ENCODE assay signal across 23 cellular contexts in genomic region chr6:150883521-150883920, GRCh38. TPM values are rescaled to one million over a fixed set of nuclear protein-coding genes. Genes with fewer than 3 reads are reported as not detected.
DNase-seq lines count a peak whose midpoint lies in the region; TF ChIP-seq lines count a peak whose summit lies in the region.
"Had no signal": no experiment of that assay in that cellular context is flagged by ENCODE, and none has a peak within 500 bp of the region (broad histone marks: within the 10 kb centered on the region; RNA-seq: fewer than 3 reads in every experiment).

No MANE protein-coding gene starts in this region.

- peaks cover 19% of the 10 kb centered on the region for H3F3A ChIP-seq in smooth muscle cell (ENCODE audit: low read depth)

- H3K9me3 ChIP-seq in hepatocyte (ENCODE audit: low read depth), result no peaks in the 10 kb centered on the region
- H3K9me3 ChIP-seq in smooth muscle cell (replicated peaks; ENCODE audit: low read depth), result no peaks in the 10 kb centered on the region
- H3K9me3 ChIP-seq: BLaER1, Caco-2, colonic mucosa, pancreas, stomach had no signal

- TF ChIP-seq CTCF in VCaP (conservative IDR thresholded peaks at IDR 0.05) (no peak), hepatocyte (IDR thresholded peaks at IDR 0.05; ENCODE audit: poor library complexity) (no peak), smooth muscle cell (IDR thresholded peaks at IDR 0.05; ENCODE audit: borderline replicate concordance, insufficient read depth, poor library complexity, severe bottlenecking) (no peak)

- H3K27me3 ChIP-seq in ACC112 (ENCODE audit: insufficient read depth, low read length) (no peaks in the 10 kb centered on the region), hepatocyte (no peaks in the 10 kb centered on the region), smooth muscle cell (ENCODE audit: low read depth) (no peaks in the 10 kb centered on the region)
- H3K27me3 ChIP-seq: BLaER1, colonic mucosa, pancreas, stomach had no signal

- WGBS in hepatocyte (ENCODE audit: low lambda C conversion rate, missing lambda C conversion rate), result 75% methylated on average over 3 of the region's 3 CpGs
- 73% methylated on average over 3 of the region's 3 CpGs for WGBS in smooth muscle cell (ENCODE audit: low lambda C conversion rate)

- H3K79me2 ChIP-seq in ACC112 (ENCODE audit: control insufficient read depth, insufficient read depth, low read length, unreplicated experiment) (peaks cover 13% of the 10 kb centered on the region), hepatocyte (peaks cover 9% of the 10 kb centered on the region), smooth muscle cell (ENCODE audit: low read depth) (peaks cover 45% of the 10 kb centered on the region)

- H4K20me1 ChIP-seq in hepatocyte (ENCODE audit: insufficient read depth, poor library complexity, severe bottlenecking) (no peaks in the 10 kb centered on the region), smooth muscle cell (ENCODE audit: low read depth) (no peaks in the 10 kb centered on the region)

- peak overlapping the region; percentile 70 for H3K9ac ChIP-seq in smooth muscle cell (ENCODE audit: low read depth)
- H3K9ac ChIP-seq: BLaER1, KMS-11 had no signal

- H3K27ac ChIP-seq in ACC112 (ENCODE audit: low read depth, low read length) (peak overlapping the region; percentile 98; the same call in 1 of the 2 replicates), VCaP (peak overlapping the region; percentile 85), hepatocyte (peak overlapping the region; percentile 79), smooth muscle cell (ENCODE audit: low read depth) (peak overlapping the region; percentile 97)
- H3K27ac ChIP-seq: BLaER1, colonic mucosa, KMS-11, pancreas had no signal

- H3K4me2 ChIP-seq in hepatocyte (no peak overlapping the region), smooth muscle cell (peak overlapping the region; percentile 69)
- H3K4me2 ChIP-seq: BLaER1, KMS-11 had no signal

- no peaks in the 10 kb centered on the region for H3K9me2 ChIP-seq in hepatocyte (replicated peaks; ENCODE audit: insufficient read depth)

- H2AFZ ChIP-seq in ACC112 (ENCODE audit: low read length, unreplicated experiment), result no peak overlapping the region
- no peak overlapping the region for H2AFZ ChIP-seq in hepatocyte
- H2AFZ ChIP-seq in smooth muscle cell (ENCODE audit: low read depth), result no peak overlapping the region

- H3K4me3 ChIP-seq in ACC112 (ENCODE audit: low read depth, low read length) (no peak overlapping the region), hepatocyte (no peak overlapping the region), smooth muscle cell (no peak overlapping the region)
- H3K4me3 ChIP-seq: BLaER1, colonic mucosa, pancreas, stomach had no signal

- DNase-seq in hepatocyte (ENCODE audit: low spot score), result no peak
- no peak for DNase-seq in smooth muscle cell (lab: John Stamatoyannopoulos, UW; ENCODE audit: unreplicated experiment)
- no peak for DNase-seq in NCI-H748 treated with DMSO at 0.1 percent for 48 hours (lab: John Stamatoyannopoulos, UW)
- DNase-seq in NCI-H2227 (lab: John Stamatoyannopoulos, UW; ENCODE audit: unreplicated experiment), result no peak
- DNase-seq in glomerular visceral epithelial cell (ENCODE audit: extremely low spot score), result no peak
- DNase-seq in activated effector memory CD4-positive, alpha-beta T cell treated with Interleukin-2 at 50 U/mL for 16 hours, result no peak
- DNase-seq: activated CD4-positive, alpha-beta memory T cell treated with anti-CD3 and anti-CD28 coated beads, Interleukin-2, amount 10 ng/mL, durations not matched to agents 7 days and 5 days; activated CD4-positive, CD25-positive, alpha-beta regulatory T cell treated with anti-CD3 and anti-CD28 coated beads, Interleukin-2, amount 50 U/mL, for 72 hours; activated naive CD8-positive, alpha-beta T cell treated with anti-CD3 and anti-CD28 coated beads, Interleukin-2, amount 50 U/mL, for 24 hours; Caco-2; colonic mucosa; DND-41; H9; kidney glomerular epithelial cell; naive B cell; NCI-H1436 treated with DMSO at 0.1 percent for 48 hours; NCI-H510A; pancreas; stomach had no signal

- H3K4me1 ChIP-seq in ACC112 (ENCODE audit: control insufficient read depth, insufficient read depth, low read length, unreplicated experiment) (peaks cover 20% of the 10 kb centered on the region), hepatocyte (ENCODE audit: insufficient read depth) (peaks cover 18% of the 10 kb centered on the region), smooth muscle cell (ENCODE audit: low read depth) (peaks cover 14% of the 10 kb centered on the region)
- H3K4me1 ChIP-seq: colonic mucosa, pancreas had no signal

- H3K36me3 ChIP-seq in ACC112 (ENCODE audit: insufficient read depth, low read length) (peaks cover 36% of the 10 kb centered on the region), hepatocyte (replicated peaks; ENCODE audit: insufficient read depth, low read depth) (no peaks in the 10 kb centered on the region), smooth muscle cell (ENCODE audit: low read depth) (peaks cover 16% of the 10 kb centered on the region)
- H3K36me3 ChIP-seq: colonic mucosa had no signal

RNA-seq across cellular contexts. Expression of gene MTHFD1L, which starts 18.0 kb away (rescaled TPM):
- 17.1 and 30.8 TPM in 2 replicates for total RNA-seq in hepatocyte
- 27.4 and 28.4 TPM in 2 replicates for polyA plus RNA-seq in hepatocyte
- total RNA-seq in smooth muscle cell, result 35.9 and 36.5 TPM in 2 replicates
- 46.2 and 67.6 TPM in 2 replicates for polyA plus RNA-seq in smooth muscle cell
